Comparison of ENCODE assay signal across 1 cellular context in the genomic region with DNA sequence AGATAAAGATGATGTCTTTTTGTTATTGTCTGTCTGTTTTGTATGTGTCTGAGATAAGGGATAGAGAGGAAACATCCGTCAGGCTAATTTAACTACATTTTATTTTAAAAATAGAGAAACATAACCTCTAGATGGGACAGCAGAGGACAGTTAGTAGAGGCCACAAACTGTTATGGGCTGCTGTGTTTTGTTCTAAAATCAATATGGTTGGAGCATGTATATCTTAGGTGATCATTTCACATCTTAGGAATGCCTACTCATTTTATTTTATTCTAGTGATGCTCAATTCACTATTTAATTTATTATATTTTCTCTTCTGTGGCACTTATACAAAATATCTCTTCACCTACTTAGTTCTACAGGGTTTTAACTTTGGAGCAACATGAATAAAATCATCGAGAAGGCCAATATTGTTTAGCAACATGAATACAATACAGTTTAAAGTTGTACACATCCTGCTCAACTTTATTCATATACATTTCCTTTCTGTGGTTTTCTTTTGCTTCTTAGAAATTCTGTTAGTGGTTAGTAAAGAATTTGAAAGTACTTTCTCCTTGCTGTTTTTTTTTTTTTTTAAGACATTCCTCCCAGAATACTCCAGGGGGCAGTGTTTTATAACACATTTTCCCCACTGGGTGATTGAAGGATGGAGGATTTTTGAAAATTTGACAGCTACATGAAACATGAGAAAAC.
TF ChIP-seq lines count a peak whose summit lies in the region.

No MANE protein-coding gene starts in this region.

TF ChIP-seq in H1, 55 proteins besides CTCF, POLR2A, EP300 and RAD21:
- TF ChIP-seq TAF7 (optimal IDR thresholded peaks at IDR 0.05; ENCODE audit: borderline replicate concordance, low read depth, low read length) (no peak), RFX5 (IDR thresholded peaks at IDR 0.05; ENCODE audit: borderline replicate concordance, low read depth, low read length) (no peak), CEBPB (IDR thresholded peaks at IDR 0.05; ENCODE audit: low read depth, low read length) (no peak), KDM5A (IDR thresholded peaks at IDR 0.05; ENCODE audit: low read length) (no peak), BRCA1 (IDR thresholded peaks at IDR 0.05; ENCODE audit: low read depth, low read length) (no peak), SP4 (IDR thresholded peaks at IDR 0.05; ENCODE audit: low read length) (no peak), ASH2L (IDR thresholded peaks at IDR 0.05; ENCODE audit: low read length) (no peak), BCL11A (IDR thresholded peaks at IDR 0.05; ENCODE audit: low read depth in 2 of 2, low read length in 2 of 2) (no peak), ZNF274 (IDR thresholded peaks at IDR 0.05; ENCODE audit: borderline replicate concordance, extremely low read depth, low read length) (no peak), NRF1 (IDR thresholded peaks at IDR 0.05; ENCODE audit: low read depth, low read length) (no peak), CTBP2 (IDR thresholded peaks at IDR 0.05; ENCODE audit: borderline replicate concordance, insufficient read depth, insufficient read length, low read length) (no peak), SRF (IDR thresholded peaks at IDR 0.05; ENCODE audit: low read depth, low read length) (no peak), FOSL1 (IDR thresholded peaks at IDR 0.05; ENCODE audit: insufficient read depth, low read depth, low read length) (no peak), SP2 (IDR thresholded peaks at IDR 0.05; ENCODE audit: low read length) (no peak), RBBP5 (IDR thresholded peaks at IDR 0.05; ENCODE audit: borderline replicate concordance, low read depth, low read length) (no peak), SAP30 (IDR thresholded peaks at IDR 0.05; ENCODE audit: insufficient read depth, insufficient replicate concordance, low read length) (no peak), TCF12 (IDR thresholded peaks at IDR 0.05; ENCODE audit: low read depth, low read length) (no peak), E2F6 (IDR thresholded peaks at IDR 0.05) (no peak)
- TF ChIP-seq, protein P1, sequence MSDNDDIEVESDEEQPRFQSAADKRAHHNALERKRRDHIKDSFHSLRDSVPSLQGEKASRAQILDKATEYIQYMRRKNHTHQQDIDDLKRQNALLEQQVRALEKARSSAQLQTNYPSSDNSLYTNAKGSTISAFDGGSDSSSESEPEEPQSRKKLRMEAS (IDR thresholded peaks at IDR 0.05), result no peak
TF ChIP-seq in H1: peak in this region for 0.
